10 cellular contexts compared by ENCODE assay signal in genomic region chr1:85406887-85407593, GRCh38. TPM values are rescaled to one million over a fixed set of nuclear protein-coding genes. Genes with fewer than 3 reads are reported as not detected.
DNase-seq lines count a peak whose midpoint lies in the region; TF ChIP-seq lines count a peak whose summit lies in the region.
"Had no signal": no experiment of that assay in that cellular context is flagged by ENCODE, and none has a peak within 500 bp of the region (broad histone marks: within the 10 kb centered on the region; RNA-seq: fewer than 3 reads in every experiment).

No MANE protein-coding gene starts in this region.

- peaks cover 48% of the 10 kb centered on the region for H3K4me1 Mint-ChIP-seq in brain
- H3K4me1 Mint-ChIP-seq: memory B cell had no signal

- peak overlapping the region; percentile 54 to 81 (median 64) for H3K27ac ChIP-seq in sigmoid colon

- TF ChIP-seq EP300 in sigmoid colon (IDR thresholded peaks at IDR 0.05) = no peak

- TF ChIP-seq CTCF in brain (conservative IDR thresholded peaks at IDR 0.05) (no peak), sigmoid colon (IDR thresholded peaks at IDR 0.05) (no peak)

- no peak for TF ChIP-seq POLR2A in sigmoid colon (IDR thresholded peaks at IDR 0.05)

- H3K36me3 ChIP-seq in HAP-1 (replicated peaks) (no peaks in the 10 kb centered on the region), sigmoid colon (no peaks in the 10 kb centered on the region)

- no peaks in the 10 kb centered on the region for H3K9me3 ChIP-seq in HAP-1
- no peaks in the 10 kb centered on the region for H3K9me3 ChIP-seq in sigmoid colon

- peak; percentile 44 to 64 for DNase-seq in HAP-1 (ENCODE audit: low spot score in 2 of 2)
- peak; percentile 43 for DNase-seq in inferior parietal cortex (ENCODE audit: extremely low spot score)
- peak; percentile 70 for DNase-seq in sigmoid colon
- no peak for DNase-seq in NCI-H187 (lab: John Stamatoyannopoulos, UW)
- no peak for DNase-seq in activated naive CD4-positive, alpha-beta T cell (lab: John Stamatoyannopoulos, UW)
- DNase-seq in stimulated activated CD4-positive, alpha-beta T cell treated with anti-CD3 and anti-CD28 coated beads, Interleukin-1b, Interleukin-23, amount 100 ng/mL, for 48 hours = no peak
- no peak for DNase-seq in stimulated activated CD4-positive, alpha-beta T cell treated with anti-CD3 and anti-CD28 coated beads, Interleukin-4, amount 100 ng/mL, for 24 hours
- DNase-seq: activated CD8-positive, alpha-beta T cell treated with anti-CD3 and anti-CD28 coated beads, Interleukin-2, amount 10 ng/mL, durations not matched to agents 7 days and 5 days had no signal

- H3K4me3 ChIP-seq in HAP-1 (no peak overlapping the region), sigmoid colon (peak overlapping the region in 1 of 4 donors; percentile 8)

- 9 to 43% methylated on average over 4 of the region's 4 CpGs for WGBS in sigmoid colon, 2 donors

- in situ Hi-C loops in HAP-1 (cut with MboI; ENCODE audit: low sequenced_read_pairs) = no loop called here

- no peaks in the 10 kb centered on the region for H3K27me3 ChIP-seq in HAP-1 (ENCODE audit: low read depth)
- no peaks in the 10 kb centered on the region for H3K27me3 ChIP-seq in sigmoid colon

- H3K27me3 Mint-ChIP-seq in brain = peaks cover 5% of the 10 kb centered on the region
- H3K27me3 Mint-ChIP-seq: memory B cell had no signal

- peak overlapping the region; percentile 31 to 97 (median 85) for H3K27ac Mint-ChIP-seq in brain
- H3K27ac Mint-ChIP-seq: activated CD8-positive, alpha-beta T cell treated with anti-CD3 and anti-CD28 coated beads, Interleukin-2, amount 10 ng/mL, durations not matched to agents 7 days and 5 days; memory B cell had no signal

- H3K9me3 Mint-ChIP-seq in brain = no peaks in the 10 kb centered on the region
- H3K9me3 Mint-ChIP-seq: memory B cell had no signal

- intact Hi-C loops in sigmoid colon (cut with DNase I) = loop anchor here (10.0 kb wide), 1 partner anchor 92 kb away; no protein-coding TSS in a partner anchor

- H3K4me1 ChIP-seq in HAP-1 (peaks cover 18% of the 10 kb centered on the region), sigmoid colon (peaks cover 0 to 40% (median 26%) of the 10 kb centered on the region in 4 donors)

- no peaks in the 10 kb centered on the region for H3K36me3 Mint-ChIP-seq in brain

- peak overlapping the region; percentile 36 to 68 (median 57) for H3K4me3 Mint-ChIP-seq in brain
- H3K4me3 Mint-ChIP-seq: activated CD8-positive, alpha-beta T cell treated with anti-CD3 and anti-CD28 coated beads, Interleukin-2, amount 10 ng/mL, durations not matched to agents 7 days and 5 days; memory B cell had no signal

RNA-seq across cellular contexts. Expression of gene DDAH1, which starts 57.9 kb away (rescaled TPM):
- 39.2 TPM for polyA plus RNA-seq in brain (ENCODE audit: insufficient read depth, low read depth, low replicate concordance)
- 10 to 100 TPM; 11.5 to 26.3 (median 14.4) TPM for total RNA-seq in sigmoid colon
- 10 to 100 TPM; 25.2 to 43.2 (median 32.4) TPM for polyA plus RNA-seq in sigmoid colon

Comparison
In these comparisons a context has a peak if more than half of its experiments do, and no peak if none do; other contexts are left out.
1. DNase-seq: peak in HAP-1 (2 of 2), inferior parietal cortex (single experiment) and sigmoid colon (single experiment); none in NCI-H187 (0 of 2), activated naive CD4-positive, alpha-beta T cell (0 of 4), stimulated activated CD4-positive, alpha-beta T cell treated with anti-CD3 and anti-CD28 coated beads, Interleukin-1b, Interleukin-23, amount 100 ng/mL, for 48 hours (single experiment) and stimulated activated CD4-positive, alpha-beta T cell treated with anti-CD3 and anti-CD28 coated beads, Interleukin-4, amount 100 ng/mL, for 24 hours (single experiment).